Comparison of ENCODE assay signal across 11 cellular contexts in the genomic region with DNA sequence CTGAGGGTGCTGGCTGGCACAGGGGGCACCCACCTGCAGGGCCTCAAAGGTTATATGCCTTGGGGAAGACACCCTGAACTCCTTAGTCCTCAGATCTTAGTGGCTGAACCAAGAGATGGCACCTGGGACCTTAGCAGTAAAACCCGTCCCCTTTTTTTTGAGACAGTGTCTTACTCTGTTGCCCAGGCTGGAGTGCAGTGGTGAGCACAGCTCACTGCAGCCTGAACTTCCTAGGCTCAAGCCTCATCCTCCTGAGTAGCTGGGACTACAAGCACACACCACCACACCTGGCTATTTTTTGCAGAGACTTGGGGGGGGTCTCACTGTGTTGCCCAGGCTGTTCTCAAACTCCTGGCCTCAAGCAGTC.
DNase-seq lines count a peak whose midpoint lies in the region; ATAC-seq lines count a peak whose summit lies in the region.
"Had no signal": no experiment of that assay in that cellular context is flagged by ENCODE, and none has a peak within 500 bp of the region (broad histone marks: within the 10 kb centered on the region; RNA-seq: fewer than 3 reads in every experiment).

No MANE protein-coding gene starts in this region.

- peak overlapping the region; percentile 76 for H3K27ac Mint-ChIP-seq in stimulated activated naive CD8-positive, alpha-beta T cell treated with anti-CD3 and anti-CD28 coated beads, Interleukin-15, Interleukin-2, amounts not matched to agents 100 ng/mL and 50 ng/mL, for 24 hours
- H3K27ac Mint-ChIP-seq in activated CD8-positive, alpha-beta T cell treated with anti-CD3 and anti-CD28 coated beads, Interleukin-2, amount 10 ng/mL, durations not matched to agents 7 days and 5 days, result no peak overlapping the region
- peak overlapping the region in 8 of 9 donors; percentile 90 to 97 (median 95) for H3K27ac Mint-ChIP-seq in naive thymus-derived CD4-positive, alpha-beta T cell

- no peaks in the 10 kb centered on the region for H3K9me3 Mint-ChIP-seq in stimulated activated naive CD8-positive, alpha-beta T cell treated with anti-CD3 and anti-CD28 coated beads, Interleukin-15, Interleukin-2, amounts not matched to agents 100 ng/mL and 50 ng/mL, for 24 hours
- no peaks in the 10 kb centered on the region for H3K9me3 Mint-ChIP-seq in activated CD8-positive, alpha-beta T cell treated with anti-CD3 and anti-CD28 coated beads, Interleukin-2, amount 10 ng/mL, durations not matched to agents 7 days and 5 days (ENCODE audit: insufficient read depth)
- H3K9me3 Mint-ChIP-seq in naive thymus-derived CD4-positive, alpha-beta T cell, result no peaks in the 10 kb centered on the region
- H3K9me3 Mint-ChIP-seq in activated T-cell treated with anti-CD3 and anti-CD28 coated beads, Interleukin-2, amount 50 U/mL, for 4 hours, result no peaks in the 10 kb centered on the region
- H3K9me3 Mint-ChIP-seq: neural crest cell had no signal

- no peaks in the 10 kb centered on the region for H3K9me3 ChIP-seq in naive thymus-derived CD4-positive, alpha-beta T cell (ENCODE audit: control insufficient read depth in 2 of 3, low read length in 3 of 3)

- intact Hi-C loops in naive thymus-derived CD4-positive, alpha-beta T cell (cut with micrococcal nuclease), result loop anchor here (2.0 to 10.0 kb wide), 6 partner anchors 46 to 391 kb away; partner anchors contain the start of genes BFAR (in 1 of the 2) and ERCC4 (in 1 of the 2)

- H3K27ac ChIP-seq in naive thymus-derived CD4-positive, alpha-beta T cell (ENCODE audit: low read depth, low read length), result peak overlapping the region; percentile 46

- H3K4me1 ChIP-seq in naive thymus-derived CD4-positive, alpha-beta T cell (ENCODE audit: control insufficient read depth in 2 of 2, insufficient read depth in 2 of 2, low read length in 2 of 2), result peaks cover under 1 to 50% of the 10 kb centered on the region in 2 donors

- POLR2A ChIA-PET in activated CD8-positive, alpha-beta T cell treated with anti-CD3 and anti-CD28 coated beads, Interleukin-2, amount 10 ng/mL, durations not matched to agents 7 days and 5 days (lab: Charles Lee), result interaction anchor here (3.5 kb wide), 1 partner anchor 23 kb away, joined by 15 read pairs; no protein-coding TSS in a partner anchor
- POLR2A ChIA-PET in naive thymus-derived CD4-positive, alpha-beta T cell (lab: Charles Lee), result interaction anchor here (0.7 to 2.6 kb wide), 3 partner anchors 7 to 22 kb away, joined by 3 to 18 read pairs (median 5); no protein-coding TSS in a partner anchor

- DNase-seq in stimulated activated naive CD8-positive, alpha-beta T cell treated with anti-CD3 and anti-CD28 coated beads, Interleukin-15, Interleukin-2, amounts not matched to agents 100 U/mL and 50 U/mL, for 24 hours, result no peak
- DNase-seq in activated CD8-positive, alpha-beta T cell treated with anti-CD3 and anti-CD28 coated beads, Interleukin-2, amount 10 ng/mL, durations not matched to agents 7 days and 5 days, result no peak
- no peak for DNase-seq in naive thymus-derived CD4-positive, alpha-beta T cell
- DNase-seq in SHP77 treated with DMSO at 0.1 percent for 48 hours (lab: John Stamatoyannopoulos, UW) (no peak), T-helper 1 cell (no peak)
- no peak for DNase-seq in activated T-cell treated with anti-CD3 and anti-CD28 coated beads, Interleukin-2, amount 50 U/mL, for 4 hours
- no peak for DNase-seq in stimulated activated naive CD4-positive, alpha-beta T cell treated with Interleukin-2 at 50 U/mL for 16 hours (lab: John Stamatoyannopoulos, UW)
- DNase-seq: central memory CD4-positive, alpha-beta T cell; NCI-H2029 had no signal

- H3K4me3 Mint-ChIP-seq in stimulated activated naive CD8-positive, alpha-beta T cell treated with anti-CD3 and anti-CD28 coated beads, Interleukin-15, Interleukin-2, amounts not matched to agents 100 ng/mL and 50 ng/mL, for 24 hours, result peak overlapping the region; percentile 56
- H3K4me3 Mint-ChIP-seq in activated CD8-positive, alpha-beta T cell treated with anti-CD3 and anti-CD28 coated beads, Interleukin-2, amount 10 ng/mL, durations not matched to agents 7 days and 5 days, result peak overlapping the region; percentile 63
- peak overlapping the region in 9 of 10 donors; percentile 21 to 93 (median 88) for H3K4me3 Mint-ChIP-seq in naive thymus-derived CD4-positive, alpha-beta T cell
- no peak overlapping the region for H3K4me3 Mint-ChIP-seq in activated T-cell treated with anti-CD3 and anti-CD28 coated beads, Interleukin-2, amount 50 U/mL, for 4 hours
- H3K4me3 Mint-ChIP-seq: neural crest cell had no signal

- peaks cover 10% of the 10 kb centered on the region for H3K27me3 Mint-ChIP-seq in stimulated activated naive CD8-positive, alpha-beta T cell treated with anti-CD3 and anti-CD28 coated beads, Interleukin-15, Interleukin-2, amounts not matched to agents 100 ng/mL and 50 ng/mL, for 24 hours
- peaks cover 12% of the 10 kb centered on the region for H3K27me3 Mint-ChIP-seq in activated CD8-positive, alpha-beta T cell treated with anti-CD3 and anti-CD28 coated beads, Interleukin-2, amount 10 ng/mL, durations not matched to agents 7 days and 5 days (ENCODE audit: low read depth)
- peaks cover 0 to 25% (median 0%) of the 10 kb centered on the region in 5 donors for H3K27me3 Mint-ChIP-seq in naive thymus-derived CD4-positive, alpha-beta T cell
- H3K27me3 Mint-ChIP-seq in activated T-cell treated with anti-CD3 and anti-CD28 coated beads, Interleukin-2, amount 50 U/mL, for 4 hours (ENCODE audit: low read depth), result peaks cover 7% of the 10 kb centered on the region

- no peaks in the 10 kb centered on the region for H3K36me3 ChIP-seq in naive thymus-derived CD4-positive, alpha-beta T cell (ENCODE audit: control insufficient read depth in 2 of 3, insufficient read depth in 3 of 3, low read length in 3 of 3)

- no peaks in the 10 kb centered on the region for H3K27me3 ChIP-seq in naive thymus-derived CD4-positive, alpha-beta T cell (ENCODE audit: control insufficient read depth in 2 of 2, insufficient read depth in 2 of 2, low read length in 2 of 2)

- H3K36me3 Mint-ChIP-seq in stimulated activated naive CD8-positive, alpha-beta T cell treated with anti-CD3 and anti-CD28 coated beads, Interleukin-15, Interleukin-2, amounts not matched to agents 100 ng/mL and 50 ng/mL, for 24 hours (ENCODE audit: low read depth), result no peaks in the 10 kb centered on the region
- no peaks in the 10 kb centered on the region for H3K36me3 Mint-ChIP-seq in activated CD8-positive, alpha-beta T cell treated with anti-CD3 and anti-CD28 coated beads, Interleukin-2, amount 10 ng/mL, durations not matched to agents 7 days and 5 days (ENCODE audit: low read depth)
- H3K36me3 Mint-ChIP-seq in naive thymus-derived CD4-positive, alpha-beta T cell, result peaks cover 0 to 1% (median 0%) of the 10 kb centered on the region in 5 donors
- H3K36me3 Mint-ChIP-seq in activated T-cell treated with anti-CD3 and anti-CD28 coated beads, Interleukin-2, amount 50 U/mL, for 4 hours (ENCODE audit: insufficient read depth), result no peaks in the 10 kb centered on the region

- no peak for ATAC-seq in stimulated activated naive CD8-positive, alpha-beta T cell treated with anti-CD3 and anti-CD28 coated beads, Interleukin-15, Interleukin-2, amounts not matched to agents 100 U/mL and 50 U/mL, for 24 hours
- ATAC-seq in activated CD8-positive, alpha-beta T cell treated with anti-CD3 and anti-CD28 coated beads, Interleukin-2, amount 10 ng/mL, durations not matched to agents 7 days and 5 days, result no peak
- no peak for ATAC-seq in naive thymus-derived CD4-positive, alpha-beta T cell
- no peak for ATAC-seq in activated T-cell treated with anti-CD3 and anti-CD28 coated beads, Interleukin-2, amount 50 U/mL, for 4 hours

- CTCF ChIA-PET in activated CD8-positive, alpha-beta T cell treated with anti-CD3 and anti-CD28 coated beads, Interleukin-2, amount 10 ng/mL, durations not matched to agents 7 days and 5 days (lab: Charles Lee), result interaction anchor here (0.7 to 1.5 kb wide), 3 partner anchors 81 to 389 kb away, joined by 3 to 5 read pairs (median 3); partner anchors contain the start of gene ERCC4
- CTCF ChIA-PET in naive thymus-derived CD4-positive, alpha-beta T cell (lab: Charles Lee), result interaction anchor here (3.7 kb wide), 1 partner anchor 22 kb away, joined by 17 read pairs; no protein-coding TSS in a partner anchor

- peaks cover 36% of the 10 kb centered on the region for H3K4me1 Mint-ChIP-seq in stimulated activated naive CD8-positive, alpha-beta T cell treated with anti-CD3 and anti-CD28 coated beads, Interleukin-15, Interleukin-2, amounts not matched to agents 100 ng/mL and 50 ng/mL, for 24 hours (ENCODE audit: low read depth)
- peaks cover 22% of the 10 kb centered on the region for H3K4me1 Mint-ChIP-seq in activated CD8-positive, alpha-beta T cell treated with anti-CD3 and anti-CD28 coated beads, Interleukin-2, amount 10 ng/mL, durations not matched to agents 7 days and 5 days (ENCODE audit: low read depth)
- H3K4me1 Mint-ChIP-seq in naive thymus-derived CD4-positive, alpha-beta T cell, result peaks cover 10 to 67% (median 56%) of the 10 kb centered on the region in 7 donors
- peaks cover 21% of the 10 kb centered on the region for H3K4me1 Mint-ChIP-seq in activated T-cell treated with anti-CD3 and anti-CD28 coated beads, Interleukin-2, amount 50 U/mL, for 4 hours (ENCODE audit: low read depth)

- H3K4me3 ChIP-seq in naive thymus-derived CD4-positive, alpha-beta T cell (ENCODE audit: low read length), result no peak overlapping the region
